In the genomic region with DNA sequence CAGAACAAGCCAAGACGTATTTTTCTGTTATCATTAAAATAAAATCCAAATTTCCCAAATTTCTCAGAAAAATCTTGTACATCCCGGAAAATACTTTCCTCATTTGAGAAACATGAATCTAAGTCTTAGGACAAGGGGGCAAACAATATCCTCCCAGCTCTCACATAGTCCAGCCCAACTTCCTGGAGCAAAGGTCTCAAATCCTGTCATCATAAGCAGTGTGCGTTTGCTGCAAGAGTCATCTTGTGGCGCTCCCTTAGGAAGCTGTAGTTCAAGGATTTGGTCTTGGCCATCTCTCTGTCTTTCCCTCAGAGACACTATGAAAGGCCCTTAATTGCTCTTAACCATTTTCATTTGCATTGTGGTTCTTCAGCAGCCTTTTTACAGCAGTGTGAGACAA, we compare ENCODE assay signal across 23 cellular contexts.
"Had no signal": no experiment of that assay in that cellular context is flagged by ENCODE, and none has a peak within 500 bp of the region (broad histone marks: within the 10 kb centered on the region; RNA-seq: fewer than 3 reads in every experiment).

No MANE protein-coding gene starts in this region.

- H3K27ac Mint-ChIP-seq: activated B cell treated with CpG ODN at 0.5 μM for 24 hours; activated CD4-positive, alpha-beta memory T cell treated with anti-CD3 and anti-CD28 coated beads for 36 hours; activated CD4-positive, alpha-beta T cell treated with anti-CD3 and anti-CD28 coated beads, Interleukin-2, amount 10 ng/mL, durations not matched to agents 7 days and 5 days; activated naive CD8-positive, alpha-beta T cell; brain; T-cell had no signal

- H3K27me3 Mint-ChIP-seq: activated B cell treated with CpG ODN at 0.5 μM for 24 hours; activated CD4-positive, alpha-beta T cell treated with anti-CD3 and anti-CD28 coated beads, Interleukin-2, amount 10 ng/mL, durations not matched to agents 7 days and 5 days; brain had no signal

- H3K9ac ChIP-seq: KMS-11 had no signal

- H3K4me1 Mint-ChIP-seq: activated B cell treated with CpG ODN at 0.5 μM for 24 hours, brain had no signal

- H3K4me2 ChIP-seq: KMS-11 had no signal

- ATAC-seq: activated T-cell treated with anti-CD3 and anti-CD28 coated beads, Interleukin-2, amount 50 U/mL, for 4 hours; T-cell had no signal

- H3K4me3 ChIP-seq: MG63, SK-N-MC had no signal

- H3K4me3 Mint-ChIP-seq: activated B cell treated with CpG ODN at 0.5 μM for 24 hours; activated CD4-positive, alpha-beta memory T cell treated with anti-CD3 and anti-CD28 coated beads for 36 hours; activated CD4-positive, alpha-beta T cell treated with anti-CD3 and anti-CD28 coated beads, Interleukin-2, amount 10 ng/mL, durations not matched to agents 7 days and 5 days; activated naive CD8-positive, alpha-beta T cell; activated T-cell treated with anti-CD3 and anti-CD28 coated beads, Interleukin-2, amount 50 U/mL, for 4 hours; brain; T-cell had no signal

- H3K27me3 ChIP-seq: MG63 had no signal

- H3K27ac ChIP-seq: KMS-11, SK-N-MC had no signal

- FAIRE-seq: astrocyte, TTC549 had no signal

- H3K36me3 ChIP-seq: MG63 had no signal

- DNase-seq: activated B cell treated with CpG ODN at 0.5 μM for 24 hours; activated CD4-positive, alpha-beta memory T cell treated with anti-CD3 and anti-CD28 coated beads for 36 hours; activated CD4-positive, alpha-beta T cell treated with anti-CD3 and anti-CD28 coated beads, Interleukin-2, amount 10 ng/mL, durations not matched to agents 7 days and 5 days; activated CD8-positive, alpha-beta memory T cell treated with anti-CD3 and anti-CD28 coated beads for 24 hours; activated effector memory CD4-positive, alpha-beta T cell treated with anti-CD3 and anti-CD28 coated beads, Interleukin-2, amount 50 U/mL, for 16 hours; activated naive CD4-positive, alpha-beta T cell treated with Interleukin-2 at 50 U/mL for 16 hours; activated T-cell treated with anti-CD3 and anti-CD28 coated beads, Interleukin-2, amount 50 U/mL, for 4 hours; amygdala; MG63; NCI-H146; NCI-H187 treated with DMSO at 0.1 percent for 48 hours; NCI-H2081 treated with DMSO at 0.1 percent for 48 hours; NCI-H446; NCI-H524; T-cell; T-helper 2 cell; T1000 had no signal
